Comparison of ENCODE assay signal across 9 cellular contexts in genomic region chr22:37887610-37888378, GRCh38. TPM values are rescaled to one million over a fixed set of nuclear protein-coding genes. Genes with fewer than 3 reads are reported as not detected.
DNase-seq lines count a peak whose midpoint lies in the region; ATAC-seq and TF ChIP-seq lines count a peak whose summit lies in the region.
"Had no signal": no experiment of that assay in that cellular context is flagged by ENCODE, and none has a peak within 500 bp of the region (broad histone marks: within the 10 kb centered on the region; RNA-seq: fewer than 3 reads in every experiment).

No MANE protein-coding gene starts in this region.

- H3K9me3 Mint-ChIP-seq in activated T-cell treated with anti-CD3 and anti-CD28 coated beads, Interleukin-2, amount 50 U/mL, for 24 hours, result no peaks in the 10 kb centered on the region

- peak overlapping the region; percentile 32 for H3K27ac Mint-ChIP-seq in activated T-cell treated with anti-CD3 and anti-CD28 coated beads, Interleukin-2, amount 50 U/mL, for 24 hours

- H3K4me3 ChIP-seq in cardiac fibroblast (replicated peaks in 1 of 2; ENCODE audit: low read depth in 2 of 2, low read length in 2 of 2) (no peak overlapping the region), right lobe of liver (no peak overlapping the region), upper lobe of right lung (no peak overlapping the region)

- no peak overlapping the region for H3K4me3 Mint-ChIP-seq in activated T-cell treated with anti-CD3 and anti-CD28 coated beads, Interleukin-2, amount 50 U/mL, for 24 hours

- H3K9me3 ChIP-seq in right lobe of liver, result no peaks in the 10 kb centered on the region
- no peaks in the 10 kb centered on the region for H3K9me3 ChIP-seq in upper lobe of right lung

- H3K4me1 ChIP-seq in right lobe of liver (peaks cover 0 to under 1% (median 0%) of the 10 kb centered on the region in 4 donors), upper lobe of right lung (peaks cover 15% of the 10 kb centered on the region)

- TF ChIP-seq POLR2A in right lobe of liver (IDR thresholded peaks at IDR 0.05), result no peak

- H3K36me3 ChIP-seq in right lobe of liver (peaks cover 2 to 54% (median 15%) of the 10 kb centered on the region in 4 donors), upper lobe of right lung (peaks cover 57% of the 10 kb centered on the region)

- no peaks in the 10 kb centered on the region for H3K27me3 ChIP-seq in right lobe of liver
- no peaks in the 10 kb centered on the region for H3K27me3 ChIP-seq in upper lobe of right lung

- peak; percentile 68 for TF ChIP-seq CTCF in cardiac fibroblast (IDR thresholded peaks at IDR 0.05; ENCODE audit: low read depth, low read length)
- TF ChIP-seq CTCF in right lobe of liver (IDR thresholded peaks at IDR 0.05), result peak; percentile 28 to 46 (median 36)
- TF ChIP-seq CTCF in upper lobe of right lung (IDR thresholded peaks at IDR 0.05), result peak; percentile 46

- H3K27me3 Mint-ChIP-seq in activated T-cell treated with anti-CD3 and anti-CD28 coated beads, Interleukin-2, amount 50 U/mL, for 24 hours, result no peaks in the 10 kb centered on the region

- H3K27ac ChIP-seq in right lobe of liver (no peak overlapping the region), upper lobe of right lung (no peak overlapping the region)

- DNase-seq in activated T-cell treated with anti-CD3 and anti-CD28 coated beads, Interleukin-2, amount 50 U/mL, for 24 hours, result no peak
- no peak for DNase-seq in activated T-cell treated with anti-CD3 and anti-CD28 coated beads, Interleukin-2, amount 50 U/mL, for 1 hour
- peak; percentile 89 to 96 for DNase-seq in cardiac fibroblast (ENCODE audit: low read depth in 2 of 2)
- no peak for DNase-seq in right lobe of liver
- no peak for DNase-seq in upper lobe of right lung
- DNase-seq in NCI-H748 (lab: John Stamatoyannopoulos, UW; ENCODE audit: unreplicated experiment), result no peak
- DNase-seq in RKO (ENCODE audit: low spot score), result no peak
- DNase-seq in LoVo (ENCODE audit: low spot score), result no peak
- DNase-seq: DND-41 had no signal

- peaks cover 2% of the 10 kb centered on the region for H3K4me1 Mint-ChIP-seq in activated T-cell treated with anti-CD3 and anti-CD28 coated beads, Interleukin-2, amount 50 U/mL, for 24 hours (ENCODE audit: low read depth)

- WGBS in right lobe of liver (ENCODE audit: insufficient coverage, low coverage, low lambda C conversion rate, missing lambda C conversion rate), result 41% methylated on average over 6 of the region's 6 CpGs

- H3K36me3 Mint-ChIP-seq in activated T-cell treated with anti-CD3 and anti-CD28 coated beads, Interleukin-2, amount 50 U/mL, for 24 hours (ENCODE audit: low read depth), result peaks cover 90% of the 10 kb centered on the region

- ATAC-seq in right lobe of liver, result peak; percentile 63 to 81 (median 68)
- peak; percentile 79 for ATAC-seq in upper lobe of right lung

- intact Hi-C loops in right lobe of liver (cut with DNase I), result no loop called here
- intact Hi-C loops in upper lobe of right lung (cut with DNase I), result loop anchor here (10.0 kb wide), 1 partner anchor 77 kb away; no protein-coding TSS in a partner anchor

RNA-seq across cellular contexts. Expression of gene MICALL1, which starts 18.3 kb away (rescaled TPM):
- 10 to 100 TPM in 3 of 6 experiments, 1 to 10 TPM in 3; 6.5 to 19.0 (median 10.3) TPM for total RNA-seq in right lobe of liver
- 37.4 TPM for total RNA-seq in upper lobe of right lung

RNA-seq across cellular contexts. Expression of gene EIF3L, which starts 38.6 kb away (rescaled TPM):
- 100 to 1,000 TPM; 117 to 200 (median 164) TPM for total RNA-seq in right lobe of liver
- 369 TPM for total RNA-seq in upper lobe of right lung

RNA-seq across cellular contexts. Expression of gene ANKRD54, which starts 43.7 kb away (rescaled TPM):
- total RNA-seq in right lobe of liver (10 to 100 TPM in 2 of 6 experiments, 1 to 10 TPM in 4; 7.3 to 20.7 (median 9.7) TPM), upper lobe of right lung (18.2 TPM)

Comparison
In these comparisons a context has a peak if more than half of its experiments do, and no peak if none do; other contexts are left out.
1. DNase-seq: peak in cardiac fibroblast (2 of 2); none in activated T-cell treated with anti-CD3 and anti-CD28 coated beads, Interleukin-2, amount 50 U/mL, for 24 hours (single experiment), activated T-cell treated with anti-CD3 and anti-CD28 coated beads, Interleukin-2, amount 50 U/mL, for 1 hour (single experiment), right lobe of liver (0 of 3), upper lobe of right lung (single experiment), NCI-H748 (single experiment), RKO (single experiment) and LoVo (single experiment).
2. Peak in every context shown above with its lines, with median percentiles within 50 percentile points of each other: CTCF ChIP-seq.